1 cellular context compared by ENCODE assay signal in genomic region chr1:154944422-154945159, GRCh38.
A peak's percentile ranks its signal among the peaks of the same experiment; 100 is the strongest.
TF ChIP-seq lines count a peak whose summit lies in the region.

No MANE protein-coding gene starts in this region.

TF ChIP-seq in HepG2, 621 proteins besides CTCF, POLR2A, EP300 and RAD21 (continued from another document and continues in another):
- TF ChIP-seq ZBTB49 (CRISPR knock-in tag; IDR thresholded peaks at IDR 0.05; ENCODE audit: borderline replicate concordance): no peak
- TF ChIP-seq ZNF33B (CRISPR knock-in tag; IDR thresholded peaks at IDR 0.05): 0 out of 2 replicates have a peak, but pooled peaks have one; percentile 68
- TF ChIP-seq HMG20A (CRISPR knock-in tag; IDR thresholded peaks at IDR 0.05; ENCODE audit: borderline replicate concordance): peak; percentile 56; the same call in 1 of the 2 replicates
- no peak for TF ChIP-seq GPN1 (CRISPR knock-in tag; IDR thresholded peaks at IDR 0.05; ENCODE audit: borderline replicate concordance)
- TF ChIP-seq SETDB1 (CRISPR knock-in tag; IDR thresholded peaks at IDR 0.05; ENCODE audit: borderline replicate concordance): no peak
- no peak for TF ChIP-seq ZSCAN12 (CRISPR knock-in tag; IDR thresholded peaks at IDR 0.05)
- peak; percentile 58; the same call in 1 of the 2 replicates for TF ChIP-seq ATF7-NPFF (CRISPR knock-in tag; IDR thresholded peaks at IDR 0.05; ENCODE audit: low read depth)
- TF ChIP-seq FOXA3 (CRISPR knock-in tag; IDR thresholded peaks at IDR 0.05): peak; percentile 66
- no peak for TF ChIP-seq ZNF468 (CRISPR knock-in tag; IDR thresholded peaks at IDR 0.05)
- TF ChIP-seq ZGPAT (CRISPR knock-in tag; IDR thresholded peaks at IDR 0.05): peak; percentile 78
- TF ChIP-seq REST (IDR thresholded peaks at IDR 0.05; ENCODE audit: borderline replicate concordance in 1 of 2, low read depth in 1 of 2, low read length in 2 of 2): no peak
- no peak for TF ChIP-seq PCBP2 (optimal IDR thresholded peaks at IDR 0.05; ENCODE audit: low read depth, low read length, poor library complexity, severe bottlenecking)
- TF ChIP-seq NFE2L1 (CRISPR knock-in tag; IDR thresholded peaks at IDR 0.05; ENCODE audit: borderline replicate concordance): no peak
- TF ChIP-seq SMARCC2 (IDR thresholded peaks at IDR 0.05): no peak
- no peak for TF ChIP-seq GLI4 (CRISPR knock-in tag; IDR thresholded peaks at IDR 0.05; ENCODE audit: borderline replicate concordance)
- TF ChIP-seq ZNF710 (CRISPR knock-in tag; IDR thresholded peaks at IDR 0.05; ENCODE audit: borderline replicate concordance): peak; percentile 72
- TF ChIP-seq ZNF720 (CRISPR knock-in tag; IDR thresholded peaks at IDR 0.05): no peak
- TF ChIP-seq NR2F6 (IDR thresholded peaks at IDR 0.05): peak; percentile 73
- TF ChIP-seq NR2F6 (CRISPR knock-in tag; IDR thresholded peaks at IDR 0.05): peak; percentile 90
- TF ChIP-seq MLX (CRISPR knock-in tag; IDR thresholded peaks at IDR 0.05): peak; percentile 64; the same call in 1 of the 2 replicates
- no peak for TF ChIP-seq ZNF615 (CRISPR knock-in tag; IDR thresholded peaks at IDR 0.05; ENCODE audit: borderline replicate concordance)
- TF ChIP-seq GTF2F1 (IDR thresholded peaks at IDR 0.05; ENCODE audit: low read length): peak; percentile 40; the same call in 1 of the 2 replicates
- TF ChIP-seq ZSCAN25 (CRISPR knock-in tag; IDR thresholded peaks at IDR 0.05): peak; percentile 61; the same call in 1 of the 2 replicates
- no peak for TF ChIP-seq ZNF703 (CRISPR knock-in tag; IDR thresholded peaks at IDR 0.05; ENCODE audit: borderline replicate concordance)
- TF ChIP-seq ZNF234 (CRISPR knock-in tag; conservative IDR thresholded peaks at IDR 0.05): no peak
- peak; percentile 37; the same call in 1 of the 2 replicates for TF ChIP-seq ZNF768 (CRISPR knock-in tag; IDR thresholded peaks at IDR 0.05)
- no peak for TF ChIP-seq ZBTB26 (CRISPR knock-in tag; IDR thresholded peaks at IDR 0.05; ENCODE audit: borderline replicate concordance)
- TF ChIP-seq ZKSCAN5 (CRISPR knock-in tag; IDR thresholded peaks at IDR 0.05): no peak
- no peak for TF ChIP-seq TCF12 (IDR thresholded peaks at IDR 0.05)
- TF ChIP-seq TCF12 (CRISPR knock-in tag; IDR thresholded peaks at IDR 0.05): 0 out of 2 replicates have a peak, but pooled peaks have one; percentile 43
- peak; percentile 83 for TF ChIP-seq TARDBP (CRISPR knock-in tag; IDR thresholded peaks at IDR 0.05)
- peak; percentile 51; the same call in 1 of the 2 replicates for TF ChIP-seq THAP11 (CRISPR knock-in tag; IDR thresholded peaks at IDR 0.05)
- TF ChIP-seq ZNF282 (IDR thresholded peaks at IDR 0.05; ENCODE audit: partially characterized antibody): no peak
- TF ChIP-seq ZFYVE20 (CRISPR knock-in tag; IDR thresholded peaks at IDR 0.05; ENCODE audit: borderline replicate concordance, low read depth): no peak
- peak; percentile 47; the same call in 1 of the 2 replicates for TF ChIP-seq ZNF784 (CRISPR knock-in tag; IDR thresholded peaks at IDR 0.05; ENCODE audit: borderline replicate concordance)
- TF ChIP-seq ZNF646 (CRISPR knock-in tag; IDR thresholded peaks at IDR 0.05): no peak
- TF ChIP-seq TBL1XR1 (IDR thresholded peaks at IDR 0.05; ENCODE audit: borderline replicate concordance, low read length, partially characterized antibody): no peak
- no peak for TF ChIP-seq SRY (CRISPR knock-in tag; IDR thresholded peaks at IDR 0.05)
- no peak; the same call in 1 of the 2 replicates for TF ChIP-seq MED13 (CRISPR knock-in tag; IDR thresholded peaks at IDR 0.05)
- TF ChIP-seq ZNF777 (CRISPR knock-in tag; IDR thresholded peaks at IDR 0.05): no peak
- no peak for TF ChIP-seq MBD4 (IDR thresholded peaks at IDR 0.05; ENCODE audit: borderline replicate concordance, low read length)
- no peak for TF ChIP-seq ZNF564 (CRISPR knock-in tag; IDR thresholded peaks at IDR 0.05)
- peak; percentile 59; the same call in 1 of the 2 replicates for TF ChIP-seq BCL3 (CRISPR knock-in tag; IDR thresholded peaks at IDR 0.05)
- TF ChIP-seq ZNF83 (CRISPR knock-in tag; IDR thresholded peaks at IDR 0.05; ENCODE audit: borderline replicate concordance): no peak
- TF ChIP-seq DMAP1 (CRISPR knock-in tag; IDR thresholded peaks at IDR 0.05): peak; percentile 45; the same call in 1 of the 2 replicates
